11 cellular contexts compared by ENCODE assay signal in genomic region chr10:5566606-5567005, GRCh38. TPM values are rescaled to one million over a fixed set of nuclear protein-coding genes. Genes with fewer than 3 reads are reported as not detected.
A peak's percentile ranks its signal among the peaks of the same experiment; 100 is the strongest.
DNase-seq lines count a peak whose midpoint lies in the region; ATAC-seq and TF ChIP-seq lines count a peak whose summit lies in the region.
"Had no signal": no experiment of that assay in that cellular context is flagged by ENCODE, and none has a peak within 500 bp of the region (broad histone marks: within the 10 kb centered on the region; RNA-seq: fewer than 3 reads in every experiment).

No MANE protein-coding gene starts in this region.

- H3K9me3 Mint-ChIP-seq in glutamatergic neuron (ENCODE audit: unreplicated experiment), result peaks cover 8% of the 10 kb centered on the region
- no peaks in the 10 kb centered on the region for H3K9me3 Mint-ChIP-seq in stimulated activated effector memory CD8-positive, alpha-beta T cell treated with anti-CD3 and anti-CD28 coated beads, Interleukin-12 subunit alpha, Interleukin-12 subunit beta, amount 100 ng/mL, for 72 hours

- peaks cover 2 to 4% of the 10 kb centered on the region in 2 donors for H3K4me1 ChIP-seq in neuronal stem cell (ENCODE audit: control insufficient read depth in 2 of 2, insufficient read depth in 1 of 2, low read depth in 1 of 2, low read length in 2 of 2)

- no peak for DNase-seq in activated CD4-positive, CD25-positive, alpha-beta regulatory T cell (lab: John Stamatoyannopoulos, UW)
- peak; percentile 35 to 44 for DNase-seq in activated CD4-positive, alpha-beta T cell treated with anti-CD3 and anti-CD28 coated beads, Interleukin-2, amount 50 U/mL, for 4 hours
- DNase-seq in glutamatergic neuron (peak; percentile 1), NCI-H187 (lab: John Stamatoyannopoulos, UW) (no peak), neuronal stem cell (ENCODE audit: low spot score) (no peak)
- no peak for DNase-seq in stimulated activated effector memory CD8-positive, alpha-beta T cell treated with anti-CD3 and anti-CD28 coated beads, Interleukin-12 subunit alpha, Interleukin-12 subunit beta, amount 100 ng/mL, for 72 hours (ENCODE audit: low spot score in 2 of 2)
- DNase-seq: occipital lobe had no signal

- no peak overlapping the region for H3K9ac ChIP-seq in neuronal stem cell (ENCODE audit: low read depth, low read length, poor library complexity)

- H2BK15ac ChIP-seq in neuronal stem cell (ENCODE audit: low read length), result no peak overlapping the region

- no peak overlapping the region for H3K4me2 ChIP-seq in neuronal stem cell (ENCODE audit: insufficient read depth, low read length, poor library complexity, severe bottlenecking)

- ATAC-seq in activated CD4-positive, CD25-positive, alpha-beta regulatory T cell treated with anti-CD3 and anti-CD28 coated beads, Interleukin-2, amount 50 U/mL, for 24 hours, result peak; percentile 59 to 68
- peak; percentile 61 for ATAC-seq in stimulated activated effector memory CD8-positive, alpha-beta T cell treated with anti-CD3 and anti-CD28 coated beads, Interleukin-12 subunit alpha, Interleukin-12 subunit beta, amount 100 ng/mL, for 72 hours
- no peak for ATAC-seq in HG02884 (IDR thresholded peaks at IDR 0.05; ENCODE audit: unreplicated experiment)

- peaks cover 0 to 3% (median 0%) of the 10 kb centered on the region in 3 experiments for H3K27me3 ChIP-seq in neuronal stem cell (ENCODE audit: control insufficient read depth in 3 of 3, insufficient read depth in 3 of 3, low read depth in 1 of 3, low read length in 3 of 3)

- H3K27me3 Mint-ChIP-seq in glutamatergic neuron (ENCODE audit: unreplicated experiment), result peaks cover under 1% of the 10 kb centered on the region

- H3K18ac ChIP-seq in neuronal stem cell (ENCODE audit: low read length), result no peak overlapping the region

- no peak overlapping the region for H2AK5ac ChIP-seq in neuronal stem cell (ENCODE audit: low read depth, low read length)

- WGBS in neuronal stem cell (ENCODE audit: extremely low coverage in 2 of 2, insufficient read length in 2 of 2, insufficient replicate concordance in 1 of 2), 2 donors, result no CpG with 5 or more reads among the region's 3 CpGs

- H3K4ac ChIP-seq in neuronal stem cell (ENCODE audit: low read length), result no peak overlapping the region

- H4K91ac ChIP-seq in neuronal stem cell (ENCODE audit: low read depth, low read length, poor library complexity), result no peak overlapping the region

- no peaks in the 10 kb centered on the region for H3K79me1 ChIP-seq in neuronal stem cell (ENCODE audit: low read depth, low read length)

- no peaks in the 10 kb centered on the region for H3K36me3 Mint-ChIP-seq in glutamatergic neuron (ENCODE audit: unreplicated experiment)
- H3K36me3 Mint-ChIP-seq in stimulated activated effector memory CD8-positive, alpha-beta T cell treated with anti-CD3 and anti-CD28 coated beads, Interleukin-12 subunit alpha, Interleukin-12 subunit beta, amount 100 ng/mL, for 72 hours, result peaks cover 13% of the 10 kb centered on the region

- peaks cover 22% of the 10 kb centered on the region for H3K4me1 Mint-ChIP-seq in glutamatergic neuron (ENCODE audit: low read depth, unreplicated experiment)
- H3K4me1 Mint-ChIP-seq in stimulated activated effector memory CD8-positive, alpha-beta T cell treated with anti-CD3 and anti-CD28 coated beads, Interleukin-12 subunit alpha, Interleukin-12 subunit beta, amount 100 ng/mL, for 72 hours, result peaks cover 33% of the 10 kb centered on the region

- H2BK5ac ChIP-seq in neuronal stem cell (ENCODE audit: low read length), result no peak overlapping the region

- no peak overlapping the region for H2AFZ ChIP-seq in neuronal stem cell (ENCODE audit: low read length)

- no peak overlapping the region for H3K27ac Mint-ChIP-seq in glutamatergic neuron (ENCODE audit: unreplicated experiment)
- H3K27ac Mint-ChIP-seq in stimulated activated effector memory CD8-positive, alpha-beta T cell treated with anti-CD3 and anti-CD28 coated beads, Interleukin-12 subunit alpha, Interleukin-12 subunit beta, amount 100 ng/mL, for 72 hours, result peak overlapping the region; percentile 18

- no peak overlapping the region for H3K23ac ChIP-seq in neuronal stem cell (ENCODE audit: low read depth, low read length, poor library complexity)

- H2BK12ac ChIP-seq in neuronal stem cell (ENCODE audit: low read length), result no peak overlapping the region

- no peak overlapping the region for H3K27ac ChIP-seq in neuronal stem cell (replicated peaks; ENCODE audit: low read length)

- no peak overlapping the region for H4K8ac ChIP-seq in neuronal stem cell (ENCODE audit: low read depth, low read length)

- no peak for TF ChIP-seq CTCF in glutamatergic neuron (IDR thresholded peaks at IDR 0.05; ENCODE audit: partially characterized antibody, unreplicated experiment)

- no peak overlapping the region for H2BK120ac ChIP-seq in neuronal stem cell (ENCODE audit: low read depth, low read length)

- no peak overlapping the region for H3K14ac ChIP-seq in neuronal stem cell (ENCODE audit: low read length)

- no peak overlapping the region for H3K4me3 ChIP-seq in neuronal stem cell (ENCODE audit: low read length in 2 of 2)

- no peak overlapping the region for H3K4me3 Mint-ChIP-seq in glutamatergic neuron (ENCODE audit: unreplicated experiment)
- no peak overlapping the region for H3K4me3 Mint-ChIP-seq in stimulated activated effector memory CD8-positive, alpha-beta T cell treated with anti-CD3 and anti-CD28 coated beads, Interleukin-12 subunit alpha, Interleukin-12 subunit beta, amount 100 ng/mL, for 72 hours

- no peaks in the 10 kb centered on the region for H3K36me3 ChIP-seq in neuronal stem cell (replicated peaks in 1 of 2; ENCODE audit: control insufficient read depth in 2 of 2, insufficient read depth in 2 of 2, low read length in 2 of 2)

- H3K9me3 ChIP-seq in neuronal stem cell (replicated peaks in 1 of 2; ENCODE audit: control insufficient read depth in 2 of 2, insufficient read depth in 1 of 2, low read depth in 1 of 2, low read length in 2 of 2), result no peaks in the 10 kb centered on the region

RNA-seq across cellular contexts. Expression of gene CALML3, which starts 41.8 kb away (rescaled TPM):
- total RNA-seq in glutamatergic neuron (ENCODE audit: unreplicated experiment), result not detected
- polyA plus RNA-seq in neuronal stem cell (2013, experiment 1 of 2), result not detected
- polyA plus RNA-seq in neuronal stem cell (2013, experiment 2 of 2), result not detected
- total RNA-seq: A673, kidney epithelial cell, occipital lobe had no signal

Comparison
In these comparisons a context has a peak if more than half of its experiments do, and no peak if none do; other contexts are left out.
1. DNase-seq: peak in activated CD4-positive, alpha-beta T cell treated with anti-CD3 and anti-CD28 coated beads, Interleukin-2, amount 50 U/mL, for 4 hours (2 of 2) and glutamatergic neuron (single experiment); none in activated CD4-positive, CD25-positive, alpha-beta regulatory T cell (0 of 4), stimulated activated effector memory CD8-positive, alpha-beta T cell treated with anti-CD3 and anti-CD28 coated beads, Interleukin-12 subunit alpha, Interleukin-12 subunit beta, amount 100 ng/mL, for 72 hours (0 of 2), NCI-H187 (0 of 2) and neuronal stem cell (single experiment).